1 cellular context compared by ENCODE assay signal in genomic region chr2:128526455-128526976, GRCh38.
TF ChIP-seq lines count a peak whose summit lies in the region.

No MANE protein-coding gene starts in this region.

TF ChIP-seq in HepG2, 621 proteins besides CTCF, POLR2A, EP300 and RAD21 (continued from another document):
- TF ChIP-seq, protein P1, sequence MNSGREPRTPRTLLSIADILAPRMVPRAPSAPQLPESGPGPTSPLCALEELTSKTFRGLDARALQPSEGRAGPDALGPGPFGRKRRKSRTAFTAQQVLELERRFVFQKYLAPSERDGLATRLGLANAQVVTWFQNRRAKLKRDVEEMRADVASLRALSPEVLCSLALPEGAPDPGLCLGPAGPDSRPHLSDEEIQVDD (CRISPR knock-in tag; IDR thresholded peaks at IDR 0.05; ENCODE audit: borderline replicate concordance), result no peak
- no peak for TF ChIP-seq FOXJ3 (CRISPR knock-in tag; IDR thresholded peaks at IDR 0.05; ENCODE audit: borderline replicate concordance)
- no peak for TF ChIP-seq ARNT2 (CRISPR knock-in tag; IDR thresholded peaks at IDR 0.05; ENCODE audit: low read depth)
- TF ChIP-seq ZZZ3 (CRISPR knock-in tag; IDR thresholded peaks at IDR 0.05; ENCODE audit: borderline replicate concordance), result no peak
- TF ChIP-seq REL (CRISPR knock-in tag; conservative IDR thresholded peaks at IDR 0.05), result no peak
